Comparison of ENCODE assay signal across 8 cellular contexts in genomic region chr6:161876231-161876630, GRCh38.
"Had no signal": no experiment of that assay in that cellular context is flagged by ENCODE, and none has a peak within 500 bp of the region (broad histone marks: within the 10 kb centered on the region; RNA-seq: fewer than 3 reads in every experiment).

No MANE protein-coding gene starts in this region.

- H3K4me3 ChIP-seq: GM23248, GM23338, HAP-1 had no signal

- H3K4me1 ChIP-seq: HAP-1 had no signal

- DNase-seq: GM23248, GOT3, H7, H9, HCEC 1CT, HFFc6 had no signal

- H3K27ac ChIP-seq: GM23248 had no signal

- H2AFZ ChIP-seq: GM23248, GM23338 had no signal

- H3K4me2 ChIP-seq: GM23338 had no signal

- H3K36me3 ChIP-seq: HAP-1 had no signal

- H3K9ac ChIP-seq: GM23248 had no signal

- H3K9me3 ChIP-seq: HAP-1 had no signal
